In genomic region chr17:27657620-27658019, GRCh38 we compare ENCODE assay signal across 13 cellular contexts. TPM values are rescaled to one million over a fixed set of nuclear protein-coding genes. Genes with fewer than 3 reads are reported as not detected.
DNase-seq lines count a peak whose midpoint lies in the region; ATAC-seq and TF ChIP-seq lines count a peak whose summit lies in the region.
"Had no signal": no experiment of that assay in that cellular context is flagged by ENCODE, and none has a peak within 500 bp of the region (broad histone marks: within the 10 kb centered on the region; RNA-seq: fewer than 3 reads in every experiment).

No MANE protein-coding gene starts in this region.

- TF ChIP-seq CTCF in Caco-2 (IDR thresholded peaks at IDR 0.05; ENCODE audit: insufficient read depth in 1 of 2, low read depth in 1 of 2, low read length in 1 of 2, severe bottlenecking in 1 of 2, unreplicated experiment in 1 of 2) (no peak), fibroblast of villous mesenchyme (IDR thresholded peaks at IDR 0.05; ENCODE audit: insufficient read depth, low read depth, low read length) (no peak)

- H3K4me1 Mint-ChIP-seq in Caco-2 (ENCODE audit: low read depth, unreplicated experiment) = peaks cover 8% of the 10 kb centered on the region
- peaks cover 3% of the 10 kb centered on the region for H3K4me1 Mint-ChIP-seq in activated CD4-positive, alpha-beta memory T cell treated with anti-CD3 and anti-CD28 coated beads for 36 hours (ENCODE audit: low read depth)

- no peaks in the 10 kb centered on the region for H3K4me1 ChIP-seq in Caco-2
- H3K4me1 ChIP-seq: gastroesophageal sphincter had no signal

- H3K4me3 ChIP-seq in Caco-2 (ENCODE audit: low read depth, low read length) (no peak overlapping the region), fibroblast of villous mesenchyme (ENCODE audit: low read depth, low read length) (no peak overlapping the region)
- H3K4me3 ChIP-seq: BLaER1 treated with 17β-estradiol and CSF1 and Interleukin-3, amounts not matched to agents 10 nM and 100 nM; gastroesophageal sphincter had no signal

- peaks cover 10% of the 10 kb centered on the region for H3K27me3 Mint-ChIP-seq in Caco-2 (ENCODE audit: insufficient read depth, unreplicated experiment)
- H3K27me3 Mint-ChIP-seq in activated CD4-positive, alpha-beta memory T cell treated with anti-CD3 and anti-CD28 coated beads for 36 hours = no peaks in the 10 kb centered on the region
- H3K27me3 Mint-ChIP-seq: IgD-negative memory B cell; natural killer cell treated with Interleukin-12 subunit alpha and Interleukin-12 subunit beta and Interleukin-15 and Interleukin-18, amount 100 ng/mL, for 72 hours had no signal

- H3K27ac Mint-ChIP-seq in Caco-2 (ENCODE audit: unreplicated experiment) = no peak overlapping the region
- H3K27ac Mint-ChIP-seq in activated CD4-positive, alpha-beta memory T cell treated with anti-CD3 and anti-CD28 coated beads for 36 hours = no peak overlapping the region
- H3K27ac Mint-ChIP-seq: IgD-negative memory B cell; natural killer cell treated with Interleukin-12 subunit alpha and Interleukin-12 subunit beta and Interleukin-15 and Interleukin-18, amount 100 ng/mL, for 72 hours had no signal

- ATAC-seq in GM21367 (IDR thresholded peaks at IDR 0.05; ENCODE audit: unreplicated experiment) = no peak
- no peak for ATAC-seq in Right ventricle myocardium superior (ENCODE audit: poor library complexity)
- ATAC-seq: gastroesophageal sphincter; natural killer cell treated with Interleukin-12 subunit alpha and Interleukin-12 subunit beta and Interleukin-15 and Interleukin-18, amount 100 ng/mL, for 72 hours had no signal

- DNase-seq in Caco-2 (peak; percentile 68 to 73), KBM-7 (peak; percentile 24), fibroblast of villous mesenchyme (ENCODE audit: low read depth) (peak; percentile 32), Right ventricle myocardium superior (no peak), NCI-H510A treated with DMSO at 0.1 percent for 48 hours (lab: John Stamatoyannopoulos, UW) (no peak)
- DNase-seq in activated CD4-positive, alpha-beta memory T cell treated with anti-CD3 and anti-CD28 coated beads for 36 hours = peak; percentile 31
- DNase-seq in activated CD8-positive, alpha-beta memory T cell treated with anti-CD3 and anti-CD28 coated beads, Interleukin-2, amount 50 U/mL, for 4 hours = no peak
- DNase-seq: substantia nigra had no signal

- intact Hi-C loops in Caco-2 (cut with micrococcal nuclease; ENCODE audit: unreplicated experiment) = loop anchor here (2.0 kb wide), 1 partner anchor 19 kb away; no protein-coding TSS in a partner anchor
- intact Hi-C loops in activated CD4-positive, alpha-beta memory T cell treated with anti-CD3 and anti-CD28 coated beads for 36 hours (cut with micrococcal nuclease) = no loop called here
- intact Hi-C loops in Right ventricle myocardium superior (cut with DNase I) = loop anchor here (10.0 kb wide), 1 partner anchor 97 kb away; no protein-coding TSS in a partner anchor

- H3K9me3 Mint-ChIP-seq in Caco-2 (ENCODE audit: unreplicated experiment) = no peaks in the 10 kb centered on the region
- no peaks in the 10 kb centered on the region for H3K9me3 Mint-ChIP-seq in activated CD4-positive, alpha-beta memory T cell treated with anti-CD3 and anti-CD28 coated beads for 36 hours
- H3K9me3 Mint-ChIP-seq: IgD-negative memory B cell; natural killer cell treated with Interleukin-12 subunit alpha and Interleukin-12 subunit beta and Interleukin-15 and Interleukin-18, amount 100 ng/mL, for 72 hours had no signal

- no peaks in the 10 kb centered on the region for H3K36me3 ChIP-seq in Caco-2 (ENCODE audit: control insufficient read depth, insufficient read depth, low read length)
- H3K36me3 ChIP-seq: BLaER1 treated with 17β-estradiol and CSF1 and Interleukin-3, amounts not matched to agents 10 nM and 100 nM; gastroesophageal sphincter had no signal

- CTCF ChIA-PET in Caco-2 (lab: Charles Lee) = interaction anchor here (1.0 to 4.8 kb wide), 4 partner anchors 48 to 223 kb away, joined by 3 to 167 read pairs (median 6); no protein-coding TSS in a partner anchor
- CTCF ChIA-PET in activated CD4-positive, alpha-beta memory T cell treated with anti-CD3 and anti-CD28 coated beads for 36 hours (lab: Charles Lee) = interaction anchor here (1.5 to 8.5 kb wide), 2 partner anchors 28 to 98 kb away, joined by 3 to 110 read pairs; no protein-coding TSS in a partner anchor

- H3K36me3 Mint-ChIP-seq in Caco-2 (ENCODE audit: insufficient read depth, unreplicated experiment) = no peaks in the 10 kb centered on the region
- H3K36me3 Mint-ChIP-seq in activated CD4-positive, alpha-beta memory T cell treated with anti-CD3 and anti-CD28 coated beads for 36 hours = no peaks in the 10 kb centered on the region
- H3K36me3 Mint-ChIP-seq: IgD-negative memory B cell; natural killer cell treated with Interleukin-12 subunit alpha and Interleukin-12 subunit beta and Interleukin-15 and Interleukin-18, amount 100 ng/mL, for 72 hours had no signal

- in situ Hi-C loops in KBM-7 (cut with MboI; ENCODE audit: low pct_unique_long_range_greater_than_20kb, low sequenced_read_pairs) = loop anchor here (25.0 kb wide), 1 partner anchor 205 kb away; no protein-coding TSS in a partner anchor

- no peak overlapping the region for H3K4me3 Mint-ChIP-seq in Caco-2 (ENCODE audit: unreplicated experiment)
- H3K4me3 Mint-ChIP-seq in activated CD4-positive, alpha-beta memory T cell treated with anti-CD3 and anti-CD28 coated beads for 36 hours = no peak overlapping the region
- H3K4me3 Mint-ChIP-seq: IgD-negative memory B cell; natural killer cell treated with Interleukin-12 subunit alpha and Interleukin-12 subunit beta and Interleukin-15 and Interleukin-18, amount 100 ng/mL, for 72 hours had no signal

- no TSS peak for BruUV-seq in Caco-2 (replicated peaks; lab: Mats Ljungman, UMichigan)

- H3K27me3 ChIP-seq in Caco-2 (replicated peaks; ENCODE audit: control insufficient read depth, insufficient read depth, low read length) = 0 out of 2 replicates have a peak, but pooled peaks cover 2% of the 10 kb centered on the region
- H3K27me3 ChIP-seq: BLaER1 treated with 17β-estradiol and CSF1 and Interleukin-3, amounts not matched to agents 10 nM and 100 nM had no signal

- POLR2A ChIA-PET in Caco-2 (lab: Charles Lee) = no interaction called here
- POLR2A ChIA-PET in activated CD4-positive, alpha-beta memory T cell treated with anti-CD3 and anti-CD28 coated beads for 36 hours (lab: Charles Lee) = no interaction called here

- H3K9me3 ChIP-seq in Caco-2 = no peaks in the 10 kb centered on the region
- H3K9me3 ChIP-seq: BLaER1 treated with 17β-estradiol and CSF1 and Interleukin-3, amounts not matched to agents 10 nM and 100 nM; gastroesophageal sphincter had no signal

RNA-seq across cellular contexts. Expression of gene LGALS9, which starts 26.6 kb away (rescaled TPM):
- 2.8 and 3.0 TPM in 2 replicates for total RNA-seq in Caco-2 (2022)
- 10 to 100 TPM; 44.3 to 45.4 TPM for total RNA-seq in activated CD4-positive, alpha-beta memory T cell treated with anti-CD3 and anti-CD28 coated beads for 36 hours
- 1.7 and 2.3 TPM in 2 replicates for total RNA-seq in fibroblast of villous mesenchyme
- 17.0 TPM for total RNA-seq in Right ventricle myocardium superior

Comparison
In these comparisons a context has a peak if more than half of its experiments do, and no peak if none do; other contexts are left out.
1. DNase-seq: peak in Caco-2 (2 of 2), KBM-7 (single experiment), activated CD4-positive, alpha-beta memory T cell treated with anti-CD3 and anti-CD28 coated beads for 36 hours (single experiment) and fibroblast of villous mesenchyme (single experiment); none in Right ventricle myocardium superior (single experiment), NCI-H510A treated with DMSO at 0.1 percent for 48 hours (single experiment) and activated CD8-positive, alpha-beta memory T cell treated with anti-CD3 and anti-CD28 coated beads, Interleukin-2, amount 50 U/mL, for 4 hours (single experiment).